21 cellular contexts compared by ENCODE assay signal in the genomic region with DNA sequence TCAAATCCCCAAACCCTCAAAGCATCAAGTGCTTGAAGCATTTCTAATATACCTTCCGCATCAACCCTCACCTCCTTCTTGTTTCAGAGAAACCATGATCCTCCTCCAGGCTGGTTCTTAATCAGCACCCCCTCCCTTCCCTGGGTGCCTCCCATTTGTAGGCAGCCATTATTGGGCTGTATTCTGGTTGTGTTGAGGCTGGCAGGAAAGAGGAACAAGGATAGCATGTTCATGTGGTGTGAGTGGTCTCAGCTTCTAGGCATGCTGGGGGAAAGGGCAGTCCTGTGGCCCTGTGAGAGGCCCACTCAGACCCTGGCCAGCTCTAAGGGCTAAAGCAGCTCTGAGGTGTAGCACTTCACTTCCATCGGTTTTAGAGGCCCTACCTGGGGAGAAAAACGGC. TPM values are rescaled to one million over a fixed set of nuclear protein-coding genes. Genes with fewer than 3 reads are reported as not detected.
"Had no signal": no experiment of that assay in that cellular context is flagged by ENCODE, and none has a peak within 500 bp of the region (broad histone marks: within the 10 kb centered on the region; RNA-seq: fewer than 3 reads in every experiment).

No MANE protein-coding gene starts in this region.

- H3K4me3 Mint-ChIP-seq: activated CD4-positive, alpha-beta memory T cell treated with anti-CD3 and anti-CD28 coated beads, Interleukin-2, amount 10 ng/mL, durations not matched to agents 7 days and 5 days; activated naive CD4-positive, alpha-beta T cell treated with anti-CD3 and anti-CD28 coated beads for 36 hours; activated T-cell treated with anti-CD3 and anti-CD28 coated beads, Interleukin-2, amount 50 U/mL, for 72 hours; natural killer cell treated with Interleukin-12 subunit alpha and Interleukin-12 subunit beta and Interleukin-15 and Interleukin-18, amount 100 ng/mL, for 72 hours; stimulated activated naive CD8-positive, alpha-beta T cell treated with anti-CD3 and anti-CD28 coated beads, Interleukin-15, amount 100 ng/mL, for 72 hours had no signal

- DNase-seq: activated CD4-positive, alpha-beta memory T cell treated with anti-CD3 and anti-CD28 coated beads, Interleukin-2, amount 10 ng/mL, durations not matched to agents 7 days and 5 days; activated CD4-positive, CD25-positive, alpha-beta regulatory T cell treated with anti-CD3 and anti-CD28 coated beads, Interleukin-2, amount 50 U/mL, for 72 hours; activated CD8-positive, alpha-beta memory T cell treated with anti-CD3 and anti-CD28 coated beads, Interleukin-2, amount 50 U/mL, for 4 hours; activated naive CD4-positive, alpha-beta T cell treated with anti-CD3 and anti-CD28 coated beads for 36 hours; activated T-cell treated with anti-CD3 and anti-CD28 coated beads, Interleukin-2, amount 50 U/mL, for 72 hours; effector CD8-positive, alpha-beta T cell; gastrocnemius medialis; heart right ventricle; left lung; mesenchymal stem cell; nucleus accumbens; psoas muscle; stimulated activated CD4-positive, alpha-beta T cell treated with anti-CD3 and anti-CD28 coated beads, Interleukin-2, amount 100 ng/mL, for 48 hours; stimulated activated CD8-positive, alpha-beta memory T cell treated with anti-CD3 and anti-CD28 coated beads, Interleukin-4, amount 100 ng/mL, for 48 hours; stimulated activated naive CD8-positive, alpha-beta T cell treated with anti-CD3 and anti-CD28 coated beads, Interleukin-15, amount 100 ng/mL, for 72 hours; T-helper 2 cell; testis had no signal

- H3K27me3 Mint-ChIP-seq: activated CD4-positive, alpha-beta memory T cell treated with anti-CD3 and anti-CD28 coated beads, Interleukin-2, amount 10 ng/mL, durations not matched to agents 7 days and 5 days; natural killer cell treated with Interleukin-12 subunit alpha and Interleukin-12 subunit beta and Interleukin-15 and Interleukin-18, amount 100 ng/mL, for 72 hours; stimulated activated naive CD8-positive, alpha-beta T cell treated with anti-CD3 and anti-CD28 coated beads, Interleukin-15, amount 100 ng/mL, for 72 hours had no signal

- H3K27me3 ChIP-seq: gastrocnemius medialis, heart right ventricle, left lung, testis had no signal

- H3K36me3 Mint-ChIP-seq: natural killer cell treated with Interleukin-12 subunit alpha and Interleukin-12 subunit beta and Interleukin-15 and Interleukin-18, amount 100 ng/mL, for 72 hours had no signal

- H3K9me3 Mint-ChIP-seq: activated CD4-positive, alpha-beta memory T cell treated with anti-CD3 and anti-CD28 coated beads, Interleukin-2, amount 10 ng/mL, durations not matched to agents 7 days and 5 days; activated naive CD4-positive, alpha-beta T cell treated with anti-CD3 and anti-CD28 coated beads for 36 hours; activated T-cell treated with anti-CD3 and anti-CD28 coated beads, Interleukin-2, amount 50 U/mL, for 72 hours; natural killer cell treated with Interleukin-12 subunit alpha and Interleukin-12 subunit beta and Interleukin-15 and Interleukin-18, amount 100 ng/mL, for 72 hours; stimulated activated naive CD8-positive, alpha-beta T cell treated with anti-CD3 and anti-CD28 coated beads, Interleukin-15, amount 100 ng/mL, for 72 hours had no signal

- H3K27ac Mint-ChIP-seq: activated CD4-positive, alpha-beta memory T cell treated with anti-CD3 and anti-CD28 coated beads, Interleukin-2, amount 10 ng/mL, durations not matched to agents 7 days and 5 days; activated naive CD4-positive, alpha-beta T cell treated with anti-CD3 and anti-CD28 coated beads for 36 hours; activated T-cell treated with anti-CD3 and anti-CD28 coated beads, Interleukin-2, amount 50 U/mL, for 72 hours had no signal

- H3K4me1 ChIP-seq: psoas muscle had no signal

- H3K4me3 ChIP-seq: coronary artery, gastrocnemius medialis, heart right ventricle, left lung, psoas muscle, testis had no signal

- ATAC-seq: activated T-cell treated with anti-CD3 and anti-CD28 coated beads, Interleukin-2, amount 50 U/mL, for 72 hours; gastrocnemius medialis; heart right ventricle; left lung; natural killer cell treated with Interleukin-12 subunit alpha and Interleukin-12 subunit beta and Interleukin-15 and Interleukin-18, amount 100 ng/mL, for 72 hours; psoas muscle; sciatic nerve; stimulated activated naive CD8-positive, alpha-beta T cell treated with anti-CD3 and anti-CD28 coated beads, Interleukin-15, amount 100 ng/mL, for 72 hours had no signal

- H3K9me3 ChIP-seq: gastrocnemius medialis, heart right ventricle, left lung, psoas muscle, testis had no signal

- H3K27ac ChIP-seq: coronary artery, gastrocnemius medialis, left lung, psoas muscle, testis had no signal

RNA-seq across cellular contexts. Expression of a gene that starts 37.3 kb away (rescaled TPM):
- total RNA-seq: activated naive CD4-positive, alpha-beta T cell treated with anti-CD3 and anti-CD28 coated beads for 36 hours; cardiac septum had no signal
